ENCODE assay signal across 8 cellular contexts in genomic region chrX:49309401-49309981, GRCh38. TPM values are rescaled to one million over a fixed set of nuclear protein-coding genes. Genes with fewer than 3 reads are reported as not detected.
DNase-seq lines count a peak whose midpoint lies in the region; ATAC-seq and TF ChIP-seq lines count a peak whose summit lies in the region.

No MANE protein-coding gene starts in this region.

- H3K36me3 ChIP-seq in ES-I3 (ENCODE audit: insufficient read depth, low read length): no peaks in the 10 kb centered on the region
- no peaks in the 10 kb centered on the region for H3K36me3 ChIP-seq in gastroesophageal sphincter
- no peaks in the 10 kb centered on the region for H3K36me3 ChIP-seq in trophoblast cell (ENCODE audit: control insufficient read depth in 1 of 2, insufficient read depth in 2 of 2, low read length in 2 of 2)

- H3K27me3 ChIP-seq in gastroesophageal sphincter (no peaks in the 10 kb centered on the region), trophoblast cell (ENCODE audit: insufficient read depth, low read length) (no peaks in the 10 kb centered on the region)

- H3K79me1 ChIP-seq in trophoblast cell (ENCODE audit: low read length): peaks cover 7% of the 10 kb centered on the region

- peak; percentile 60 for ATAC-seq in T-helper 17 cell
- ATAC-seq in gastroesophageal sphincter: no peak
- no peak for ATAC-seq in GM21526 (IDR thresholded peaks at IDR 0.05; ENCODE audit: low FRiP score, unreplicated experiment)
- ATAC-seq in GM21737 (IDR thresholded peaks at IDR 0.05; ENCODE audit: unreplicated experiment): no peak

- H3K4me3 ChIP-seq in gastroesophageal sphincter: peak overlapping the region; percentile 34 to 40
- H3K4me3 ChIP-seq in trophoblast cell (ENCODE audit: low read depth, low read length): no peak overlapping the region

- WGBS in gastroesophageal sphincter (ENCODE audit: low coverage in 1 of 2), 2 donors: 20% methylated on average over 8 of the region's 8 CpGs; no CpG with 5 or more reads in 1 of the 2 donors
- WGBS in trophoblast cell (ENCODE audit: extremely low coverage, insufficient coverage, insufficient read length): no CpG with 5 or more reads among the region's 8 CpGs

- no peak for TF ChIP-seq EP300 in gastroesophageal sphincter (IDR thresholded peaks at IDR 0.05)

- H3K23ac ChIP-seq in trophoblast cell (ENCODE audit: low read length): no peak overlapping the region

- H3K27me3 Mint-ChIP-seq in T-helper 17 cell: no peaks in the 10 kb centered on the region

- H3K27ac ChIP-seq in gastroesophageal sphincter (peak overlapping the region; percentile 60 to 76 (median 65)), trophoblast cell (ENCODE audit: low read depth, low read length) (peak overlapping the region; percentile 85)

- no peak for TF ChIP-seq POLR2A in gastroesophageal sphincter (IDR thresholded peaks at IDR 0.05)

- H3K4me1 Mint-ChIP-seq in T-helper 17 cell: peaks cover 13% of the 10 kb centered on the region

- no peak overlapping the region for H3K4ac ChIP-seq in trophoblast cell (ENCODE audit: low read depth, low read length)

- H2AK5ac ChIP-seq in trophoblast cell (ENCODE audit: low read length): no peak overlapping the region

- H3K9ac ChIP-seq in ES-I3 (ENCODE audit: low read depth, low read length) (peak overlapping the region; percentile 33; the same call in 1 of the 2 replicates), trophoblast cell (ENCODE audit: low read length) (no peak overlapping the region)

- TF ChIP-seq CTCF in gastroesophageal sphincter (IDR thresholded peaks at IDR 0.05): no peak

- H3K79me2 ChIP-seq in trophoblast cell (ENCODE audit: control insufficient read depth, insufficient read depth, low read length, poor library complexity): peaks cover 3% of the 10 kb centered on the region

- no peak overlapping the region for H3K18ac ChIP-seq in trophoblast cell (ENCODE audit: low read length)

- peak overlapping the region; percentile 65 for H4K8ac ChIP-seq in trophoblast cell (ENCODE audit: low read depth, low read length)

- peaks cover 13% of the 10 kb centered on the region for H3K4me1 ChIP-seq in ES-I3 (ENCODE audit: insufficient read depth, low read length)
- peaks cover 0 to 10% (median 6%) of the 10 kb centered on the region in 3 donors for H3K4me1 ChIP-seq in gastroesophageal sphincter
- H3K4me1 ChIP-seq in trophoblast cell (ENCODE audit: control insufficient read depth in 1 of 2, insufficient read depth in 2 of 2, low read length in 2 of 2): peaks cover 6 to 10% of the 10 kb centered on the region in 2 experiments

- no peak overlapping the region for H3K14ac ChIP-seq in trophoblast cell (ENCODE audit: low read length)

- peak overlapping the region; percentile 83 for H2BK120ac ChIP-seq in trophoblast cell (ENCODE audit: insufficient read depth, low read length, poor library complexity)

- peaks cover 2% of the 10 kb centered on the region for H3K36me3 Mint-ChIP-seq in T-helper 17 cell (ENCODE audit: low read depth)

- peak overlapping the region; percentile 94 for H3K4me3 Mint-ChIP-seq in T-helper 17 cell

- peak overlapping the region; percentile 68 for H4K91ac ChIP-seq in trophoblast cell (ENCODE audit: low read depth, low read length)

- peak overlapping the region; percentile 71 for H2AFZ ChIP-seq in trophoblast cell (ENCODE audit: insufficient read depth, low read length, poor library complexity)

- no peak for DNase-seq in T-helper 17 cell
- DNase-seq in trophoblast cell: no peak
- no peak for DNase-seq in hypothalamus (lab: John Stamatoyannopoulos, UW)
- no peak for DNase-seq in cerebellar cortex (ENCODE audit: low spot score)

- H2BK12ac ChIP-seq in trophoblast cell (ENCODE audit: low read length): no peak overlapping the region

- H3K4me2 ChIP-seq in trophoblast cell (ENCODE audit: low read length): peak overlapping the region; percentile 48

- H2BK5ac ChIP-seq in trophoblast cell (ENCODE audit: low read depth, low read length, poor library complexity): peak overlapping the region; percentile 76

- peak overlapping the region; percentile 97 for H3K27ac Mint-ChIP-seq in T-helper 17 cell

- H4K12ac ChIP-seq in trophoblast cell (ENCODE audit: low read depth, low read length): no peak overlapping the region

- no peaks in the 10 kb centered on the region for H3K9me3 ChIP-seq in ES-I3 (ENCODE audit: control insufficient read depth, insufficient read depth, low read length)
- no peaks in the 10 kb centered on the region for H3K9me3 ChIP-seq in T-helper 17 cell (ENCODE audit: control insufficient read depth, low read length, poor library complexity, severe bottlenecking)
- H3K9me3 ChIP-seq in gastroesophageal sphincter: no peaks in the 10 kb centered on the region
- H3K9me3 ChIP-seq in trophoblast cell (ENCODE audit: insufficient read depth, low read depth, low read length): no peaks in the 10 kb centered on the region

RNA-seq across cellular contexts. Expression of gene GAGE10, which starts 6.0 kb away (rescaled TPM):
- total RNA-seq in T-helper 17 cell (not detected), gastroesophageal sphincter (not detected)
- polyA plus RNA-seq in trophoblast cell (2013): not detected in 2 replicates

RNA-seq across cellular contexts. Expression of gene GAGE12J, which starts 12.3 kb away (rescaled TPM):
- total RNA-seq in T-helper 17 cell (not detected), gastroesophageal sphincter (not detected)
- polyA plus RNA-seq in trophoblast cell (2013): not detected in 2 replicates

RNA-seq across cellular contexts. Expression of gene GAGE13, which starts 21.9 kb away (rescaled TPM):
- total RNA-seq in T-helper 17 cell: not detected
- not detected for total RNA-seq in gastroesophageal sphincter
- not detected in 2 replicates for polyA plus RNA-seq in trophoblast cell (2013)

RNA-seq across cellular contexts. Expression of gene PPP1R3F, which starts 39.9 kb away (rescaled TPM):
- 10 to 100 TPM in 1 of 2 donors, 1 to 10 TPM in 1; 8.3 to 10.8 TPM for total RNA-seq in T-helper 17 cell
- 10 to 100 TPM; 12.0 to 27.5 (median 17.0) TPM for total RNA-seq in gastroesophageal sphincter
- polyA plus RNA-seq in trophoblast cell (2013): 2.7 and 2.9 TPM in 2 replicates

RNA-seq across cellular contexts. Expression of gene FOXP3, which starts 45.0 kb away (rescaled TPM):
- total RNA-seq in T-helper 17 cell (10 to 100 TPM; 16.1 to 19.1 TPM), gastroesophageal sphincter (under 1 TPM in 1 of 4 donors, not detected in 3; 0.22 TPM)
- 0.11 TPM in 2 replicates for polyA plus RNA-seq in trophoblast cell (2013)
